In genomic region chr5:167406503-167406902, GRCh38 we compare ENCODE assay signal across 24 cellular contexts.
"Had no signal": no experiment of that assay in that cellular context is flagged by ENCODE, and none has a peak within 500 bp of the region (broad histone marks: within the 10 kb centered on the region; RNA-seq: fewer than 3 reads in every experiment).

No MANE protein-coding gene starts in this region.

- H3K36me3 ChIP-seq: colonic mucosa, esophagus muscularis mucosa, esophagus squamous epithelium, gastrocnemius medialis, gastroesophageal sphincter, heart left ventricle, heart right ventricle had no signal

- H3K4me1 ChIP-seq: colonic mucosa, esophagus muscularis mucosa, esophagus squamous epithelium, foreskin keratinocyte, gastrocnemius medialis, gastroesophageal sphincter, heart left ventricle, heart right ventricle had no signal

- DNase-seq: colonic mucosa; cortex of kidney; dermis blood vessel endothelial cell; dorsolateral prefrontal cortex; effector CD4-positive, alpha-beta T cell; effector CD8-positive, alpha-beta T cell; effector memory CD4-positive, alpha-beta T cell; effector memory CD8-positive, alpha-beta T cell; endodermal cell; erythroblast; esophagus squamous epithelium; foreskin fibroblast; foreskin keratinocyte; foreskin melanocyte; gastrocnemius medialis; glutamatergic neuron; head of caudate nucleus; heart left ventricle; heart right ventricle had no signal

- H3K9me3 ChIP-seq: colonic mucosa, esophagus muscularis mucosa, esophagus squamous epithelium, gastrocnemius medialis, gastroesophageal sphincter, heart left ventricle, heart right ventricle had no signal

- ATAC-seq: effector memory CD8-positive, alpha-beta T cell; esophagus mucosa; foreskin keratinocyte; gastrocnemius medialis; gastroesophageal sphincter; heart left ventricle; heart right ventricle had no signal

- H3K27me3 ChIP-seq: colonic mucosa, dorsolateral prefrontal cortex, esophagus muscularis mucosa, esophagus squamous epithelium, foreskin keratinocyte, gastrocnemius medialis, gastroesophageal sphincter, heart left ventricle, heart right ventricle had no signal

- H3K4me3 ChIP-seq: colonic mucosa, coronary artery, dorsolateral prefrontal cortex, esophagus muscularis mucosa, esophagus squamous epithelium, gastrocnemius medialis, gastroesophageal sphincter, heart left ventricle, heart right ventricle had no signal

- H3K27ac ChIP-seq: colonic mucosa, coronary artery, dorsolateral prefrontal cortex, epithelial cell of prostate, esophagus muscularis mucosa, esophagus squamous epithelium, foreskin keratinocyte, gastrocnemius medialis, gastroesophageal sphincter, heart left ventricle, heart right ventricle had no signal
